12 cellular contexts compared by ENCODE assay signal in the genomic region with DNA sequence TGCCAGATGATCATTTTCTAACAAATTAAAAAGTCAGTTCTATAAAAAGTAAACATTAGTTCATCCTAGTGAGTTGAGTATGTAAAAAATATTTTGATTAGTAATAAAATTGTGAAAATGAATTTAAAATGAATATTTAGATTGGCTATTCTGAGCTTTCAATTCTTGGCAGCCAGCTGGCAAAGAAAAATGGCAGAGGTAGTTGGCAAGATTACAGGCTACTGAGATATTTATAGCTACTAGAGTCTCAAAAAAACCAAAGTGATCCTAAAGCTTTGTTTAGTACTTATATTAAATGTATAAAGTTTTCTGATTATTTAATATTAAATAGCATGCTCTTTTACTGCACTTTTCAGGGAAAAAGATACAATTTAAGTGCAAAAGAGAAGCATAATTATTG.
"Had no signal": no experiment of that assay in that cellular context is flagged by ENCODE, and none has a peak within 500 bp of the region (broad histone marks: within the 10 kb centered on the region; RNA-seq: fewer than 3 reads in every experiment).

No MANE protein-coding gene starts in this region.

- H3K36me3 ChIP-seq: transverse colon had no signal

- H3K4me1 ChIP-seq: left lung, transverse colon had no signal

- DNase-seq: activated CD4-positive, alpha-beta memory T cell treated with anti-CD3 and anti-CD28 coated beads for 36 hours; activated effector memory CD4-positive, alpha-beta T cell treated with anti-CD3 and anti-CD28 coated beads, Interleukin-2, amount 50 U/mL, for 16 hours; activated T-cell treated with anti-CD3 and anti-CD28 coated beads, Interleukin-2, amount 50 U/mL, for 4 hours; anterior cingulate cortex; effector CD4-positive, alpha-beta T cell; left lung; mesenchymal stem cell; nephron progenitor cell; T-helper 1 cell; transverse colon had no signal

- H3K4me3 ChIP-seq: left lung, transverse colon had no signal

- H3K27ac ChIP-seq: left lung, transverse colon, VCaP had no signal

- H3K9me3 ChIP-seq: left lung, transverse colon had no signal

- ATAC-seq: activated naive CD4-positive, alpha-beta T cell treated with anti-CD3 and anti-CD28 coated beads, Interleukin-2, amount 50 U/mL, for 72 hours; activated T-cell treated with anti-CD3 and anti-CD28 coated beads, Interleukin-2, amount 50 U/mL, for 4 hours; left lung had no signal

- H3K27me3 ChIP-seq: left lung, transverse colon had no signal
